In the genomic region with DNA sequence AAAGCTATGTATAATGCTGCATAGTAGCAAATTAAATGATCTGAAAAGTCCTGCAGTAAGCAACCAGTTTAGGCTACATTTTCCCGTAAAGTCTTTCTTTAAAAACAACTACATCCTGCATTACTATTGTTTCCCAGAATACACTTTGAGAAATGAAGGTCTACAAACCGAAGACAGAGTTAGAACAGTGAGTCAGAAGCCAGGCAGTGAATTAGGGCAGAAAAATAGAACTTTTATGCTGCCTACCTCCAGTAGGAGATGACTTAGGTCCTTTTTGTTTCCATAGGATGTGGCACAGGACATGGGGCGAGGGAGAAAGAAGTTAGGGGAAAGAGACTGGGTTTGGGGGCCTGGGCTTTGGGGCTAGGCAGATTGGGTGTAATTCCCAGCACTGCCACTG, we compare ENCODE assay signal across 26 cellular contexts.
"Had no signal": no experiment of that assay in that cellular context is flagged by ENCODE, and none has a peak within 500 bp of the region (broad histone marks: within the 10 kb centered on the region; RNA-seq: fewer than 3 reads in every experiment).

No MANE protein-coding gene starts in this region.

- H3K4me3 Mint-ChIP-seq: activated CD4-positive, alpha-beta T cell treated with anti-CD3 and anti-CD28 coated beads for 36 hours; activated CD8-positive, alpha-beta memory T cell treated with anti-CD3 and anti-CD28 coated beads, Interleukin-2, amount 10 ng/mL, durations not matched to agents 7 days and 5 days; activated CD8-positive, alpha-beta T cell treated with anti-CD3 and anti-CD28 coated beads, Interleukin-2, amount 10 ng/mL, durations not matched to agents 7 days and 5 days; activated naive CD4-positive, alpha-beta T cell treated with anti-CD3 and anti-CD28 coated beads, Interleukin-2, amount 50 U/mL, for 24 hours; activated naive CD8-positive, alpha-beta T cell treated with anti-CD3 and anti-CD28 coated beads, Interleukin-2, amount 50 U/mL, for 24 hours; nephron; stimulated activated naive B cell treated with anti-CD40 and anti-IgM and Interleukin-4, amounts not matched to agents 10 μg/mL and 1 μg/mL and 100 μg/mL, for 72 hours; T-helper 2 cell treated with Interferon-gamma antibody and Interleukin-4, amounts not matched to agents 5 μg/mL and 100 μg/mL, for 36 hours had no signal

- H3K27ac Mint-ChIP-seq: activated CD4-positive, alpha-beta T cell treated with anti-CD3 and anti-CD28 coated beads for 36 hours; activated CD8-positive, alpha-beta memory T cell treated with anti-CD3 and anti-CD28 coated beads, Interleukin-2, amount 10 ng/mL, durations not matched to agents 7 days and 5 days; activated CD8-positive, alpha-beta T cell treated with anti-CD3 and anti-CD28 coated beads, Interleukin-2, amount 10 ng/mL, durations not matched to agents 7 days and 5 days; activated naive CD4-positive, alpha-beta T cell treated with anti-CD3 and anti-CD28 coated beads, Interleukin-2, amount 50 U/mL, for 24 hours; activated naive CD8-positive, alpha-beta T cell treated with anti-CD3 and anti-CD28 coated beads, Interleukin-2, amount 50 U/mL, for 24 hours; activated T-helper 2 cell treated with anti-CD3 and anti-CD28 coated beads, Interferon-gamma antibody, Interleukin-2, Interleukin-4, amounts not matched to agents 10 μg/mL and 5 μg/mL and 100 μg/mL, durations not matched to agents 14 hours and 24 hours and 36 hours; progenitor cell of endocrine pancreas; stimulated activated naive B cell treated with anti-CD40 and anti-IgM and Interleukin-4, amounts not matched to agents 10 μg/mL and 1 μg/mL and 100 μg/mL, for 72 hours; T-helper 2 cell treated with Interferon-gamma antibody and Interleukin-4, amounts not matched to agents 5 μg/mL and 100 μg/mL, for 36 hours had no signal

- ATAC-seq: activated CD4-positive, alpha-beta T cell treated with anti-CD3 and anti-CD28 coated beads for 36 hours; activated CD8-positive, alpha-beta memory T cell treated with anti-CD3 and anti-CD28 coated beads, Interleukin-2, amount 10 ng/mL, durations not matched to agents 7 days and 5 days; activated CD8-positive, alpha-beta T cell treated with anti-CD3 and anti-CD28 coated beads, Interleukin-2, amount 10 ng/mL, durations not matched to agents 7 days and 5 days; activated naive CD8-positive, alpha-beta T cell treated with anti-CD3 and anti-CD28 coated beads, Interleukin-2, amount 50 U/mL, for 24 hours; body of pancreas; left cardiac atrium; stimulated activated naive B cell treated with anti-CD40 and anti-IgM and Interleukin-4, amounts not matched to agents 10 μg/mL and 1 μg/mL and 100 μg/mL, for 72 hours had no signal

- H3K27ac ChIP-seq: body of pancreas, cardiac muscle cell, colonic mucosa, ovary, sigmoid colon, suprapubic skin, tibial artery had no signal

- H3K4me3 ChIP-seq: body of pancreas, cardiac muscle cell, colonic mucosa, ovary, sigmoid colon, suprapubic skin, tibial artery had no signal

- H3K4me1 Mint-ChIP-seq: activated CD4-positive, alpha-beta T cell treated with anti-CD3 and anti-CD28 coated beads for 36 hours; activated CD8-positive, alpha-beta memory T cell treated with anti-CD3 and anti-CD28 coated beads, Interleukin-2, amount 10 ng/mL, durations not matched to agents 7 days and 5 days; activated naive CD4-positive, alpha-beta T cell treated with anti-CD3 and anti-CD28 coated beads, Interleukin-2, amount 50 U/mL, for 24 hours; activated naive CD8-positive, alpha-beta T cell treated with anti-CD3 and anti-CD28 coated beads, Interleukin-2, amount 50 U/mL, for 24 hours had no signal

- DNase-seq: activated CD4-positive, alpha-beta T cell treated with anti-CD3 and anti-CD28 coated beads for 36 hours; activated CD4-positive, CD25-positive, alpha-beta regulatory T cell; activated CD8-positive, alpha-beta memory T cell treated with anti-CD3 and anti-CD28 coated beads, Interleukin-2, amount 10 ng/mL, durations not matched to agents 7 days and 5 days; activated CD8-positive, alpha-beta T cell treated with anti-CD3 and anti-CD28 coated beads, Interleukin-2, amount 10 ng/mL, durations not matched to agents 7 days and 5 days; activated naive CD8-positive, alpha-beta T cell treated with anti-CD3 and anti-CD28 coated beads, Interleukin-2, amount 50 U/mL, for 24 hours; activated T-cell treated with anti-CD3 and anti-CD28 coated beads, Interleukin-2, amount 50 U/mL, for 48 hours; body of pancreas; cerebellar nuclear complex; colonic mucosa; effector CD8-positive, alpha-beta T cell; hippocampal formation; left cardiac atrium; mammary epithelial cell; ovary; sigmoid colon; stimulated activated CD4-positive, alpha-beta T cell treated with anti-CD3 and anti-CD28 coated beads, Interleukin-15, amount 100 ng/mL, for 24 hours; stimulated activated CD4-positive, alpha-beta T cell treated with anti-CD3 and anti-CD28 coated beads, Interleukin-2, amount 100 ng/mL, for 24 hours; stimulated activated naive B cell treated with anti-CD40 and anti-IgM and Interleukin-4, amounts not matched to agents 10 μg/mL and 1 μg/mL and 100 μg/mL, for 72 hours; tibial artery had no signal

- H3K27me3 ChIP-seq: body of pancreas, cardiac muscle cell, colonic mucosa, ovary, sigmoid colon, suprapubic skin, tibial artery had no signal

- H3K36me3 ChIP-seq: cardiac muscle cell, colonic mucosa, ovary, sigmoid colon, suprapubic skin, tibial artery had no signal

- H3K4me1 ChIP-seq: body of pancreas, colonic mucosa, sigmoid colon, tibial artery had no signal

- H3K27me3 Mint-ChIP-seq: activated CD4-positive, alpha-beta T cell treated with anti-CD3 and anti-CD28 coated beads for 36 hours; progenitor cell of endocrine pancreas; stimulated activated naive B cell treated with anti-CD40 and anti-IgM and Interleukin-4, amounts not matched to agents 10 μg/mL and 1 μg/mL and 100 μg/mL, for 72 hours had no signal

- H3K9me3 ChIP-seq: body of pancreas, colonic mucosa, ovary, suprapubic skin had no signal

- H3K36me3 Mint-ChIP-seq: activated CD8-positive, alpha-beta memory T cell treated with anti-CD3 and anti-CD28 coated beads, Interleukin-2, amount 10 ng/mL, durations not matched to agents 7 days and 5 days had no signal
